In the genomic region with DNA sequence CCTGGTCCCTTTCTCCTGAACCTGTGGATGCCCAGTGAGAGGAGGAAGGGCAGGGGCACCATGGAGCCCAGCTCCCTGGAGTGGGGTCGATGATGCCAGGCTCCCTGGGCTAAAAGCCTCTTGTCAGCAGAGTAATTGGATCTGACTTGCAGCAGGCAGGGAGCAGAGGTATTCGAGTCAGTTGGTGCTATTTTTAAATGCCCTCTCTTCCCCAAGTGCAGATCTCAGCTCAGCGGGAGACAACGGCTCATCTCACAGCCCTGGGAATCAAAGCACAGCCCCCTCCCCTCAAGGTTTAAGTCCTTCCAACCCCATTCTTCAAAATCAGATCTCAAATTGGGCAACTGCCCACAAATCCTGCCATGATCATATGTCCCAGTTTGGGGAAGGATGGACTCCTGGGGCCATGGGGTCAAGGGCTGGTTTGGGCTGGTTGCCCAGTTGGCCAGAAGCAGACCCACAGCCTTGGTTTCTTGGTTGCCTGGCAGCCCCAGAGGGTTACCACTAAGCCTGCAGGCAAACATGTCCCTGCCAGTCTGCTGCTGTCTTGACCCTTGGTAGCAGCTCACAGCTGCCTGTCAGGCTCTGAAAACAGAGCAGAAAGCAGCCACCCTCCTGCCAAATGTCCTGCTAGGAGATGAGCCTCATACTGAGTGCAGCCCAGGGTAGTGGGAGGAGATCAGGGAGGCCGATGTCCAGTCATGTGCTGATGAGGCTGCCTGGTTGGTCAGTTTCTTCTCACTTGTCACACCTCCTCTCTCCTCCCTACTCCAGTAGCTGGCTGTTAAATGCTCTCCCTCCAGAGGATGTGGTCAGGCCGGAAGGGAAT, we compare ENCODE assay signal across 10 cellular contexts.
DNase-seq lines count a peak whose midpoint lies in the region; ATAC-seq and TF ChIP-seq lines count a peak whose summit lies in the region.
"Had no signal": no experiment of that assay in that cellular context is flagged by ENCODE, and none has a peak within 500 bp of the region (broad histone marks: within the 10 kb centered on the region; RNA-seq: fewer than 3 reads in every experiment).

No MANE protein-coding gene starts in this region.

- H3K36me3 ChIP-seq in HEK293 (ENCODE audit: control insufficient read depth in 2 of 2, insufficient read depth in 1 of 2, low read length in 2 of 2) (no peaks in the 10 kb centered on the region), rectal smooth muscle tissue (ENCODE audit: control insufficient read depth, insufficient read depth, low read length) (no peaks in the 10 kb centered on the region)
- H3K36me3 ChIP-seq: SJSA1 had no signal

- no peaks in the 10 kb centered on the region for H3K9me3 ChIP-seq in HEK293 (ENCODE audit: control insufficient read depth, insufficient read depth, low read depth, low read length)
- H3K9me3 ChIP-seq: SJSA1 had no signal

- H3K4me1 Mint-ChIP-seq in stimulated activated naive CD8-positive, alpha-beta T cell treated with anti-CD3 and anti-CD28 coated beads, Interleukin-15, amount 100 ng/mL, for 72 hours: peaks cover 7% of the 10 kb centered on the region

- no peak overlapping the region for H3K27ac ChIP-seq in HEK293 (ENCODE audit: extremely low read depth, low read depth, low read length)
- no peak overlapping the region for H3K27ac ChIP-seq in foreskin keratinocyte
- H3K27ac ChIP-seq in rectal smooth muscle tissue (ENCODE audit: low read depth, low read length): peak overlapping the region; percentile 71
- H3K27ac ChIP-seq: HL-60, SJSA1 had no signal

- peak; percentile 5 for ATAC-seq in foreskin keratinocyte
- no peak for ATAC-seq in stimulated activated naive CD8-positive, alpha-beta T cell treated with anti-CD3 and anti-CD28 coated beads, Interleukin-15, amount 100 ng/mL, for 72 hours
- ATAC-seq in HG03460 (IDR thresholded peaks at IDR 0.05; ENCODE audit: unreplicated experiment): no peak

- no peaks in the 10 kb centered on the region for H3K27me3 Mint-ChIP-seq in stimulated activated naive CD8-positive, alpha-beta T cell treated with anti-CD3 and anti-CD28 coated beads, Interleukin-15, amount 100 ng/mL, for 72 hours

- no peaks in the 10 kb centered on the region for H3K27me3 ChIP-seq in foreskin keratinocyte
- H3K27me3 ChIP-seq in rectal smooth muscle tissue (ENCODE audit: control insufficient read depth, insufficient read depth, low read length): peaks cover 3% of the 10 kb centered on the region
- H3K27me3 ChIP-seq: SJSA1 had no signal

- no peak overlapping the region for H3K9ac ChIP-seq in rectal smooth muscle tissue (ENCODE audit: low read length)

- no peak overlapping the region for H3K4me3 Mint-ChIP-seq in stimulated activated naive CD8-positive, alpha-beta T cell treated with anti-CD3 and anti-CD28 coated beads, Interleukin-15, amount 100 ng/mL, for 72 hours

- H3K4me3 ChIP-seq in HEK293 (ENCODE audit: low read depth, low read length) (no peak overlapping the region), rectal smooth muscle tissue (ENCODE audit: low read length) (peak overlapping the region; percentile 5)
- H3K4me3 ChIP-seq: SJSA1 had no signal

- H3K27ac Mint-ChIP-seq in stimulated activated naive CD8-positive, alpha-beta T cell treated with anti-CD3 and anti-CD28 coated beads, Interleukin-15, amount 100 ng/mL, for 72 hours: no peak overlapping the region

- TF ChIP-seq CTCF in HEK293 (tag by site-specific recombination; IDR thresholded peaks at IDR 0.05) (no peak), foreskin keratinocyte (conservative IDR thresholded peaks at IDR 0.05) (no peak)

- H3K9me3 Mint-ChIP-seq in stimulated activated naive CD8-positive, alpha-beta T cell treated with anti-CD3 and anti-CD28 coated beads, Interleukin-15, amount 100 ng/mL, for 72 hours: no peaks in the 10 kb centered on the region

- DNase-seq in NCI-H524 treated with DMSO at 0.1 percent for 48 hours (lab: John Stamatoyannopoulos, UW): peak; percentile 43
- DNase-seq in foreskin keratinocyte: no peak
- DNase-seq in amniotic stem cell (lab: John Stamatoyannopoulos, UW): no peak
- DNase-seq in stimulated activated naive CD8-positive, alpha-beta T cell treated with anti-CD3 and anti-CD28 coated beads, Interleukin-15, amount 100 ng/mL, for 72 hours: no peak
- DNase-seq in activated gamma-delta T cell treated with Interleukin-2 at 50 U/mL for 16 hours: no peak

- POLR2A ChIA-PET in HEK293 (lab: Yijun Ruan, JAX): no interaction called here

- H3K4me1 ChIP-seq in HEK293 (ENCODE audit: control insufficient read depth, insufficient read depth, low read length) (peaks cover 15% of the 10 kb centered on the region), foreskin keratinocyte (no peaks in the 10 kb centered on the region), rectal smooth muscle tissue (ENCODE audit: control insufficient read depth, insufficient read depth, low read length) (peaks cover 36% of the 10 kb centered on the region)

- CTCF ChIA-PET in HEK293 (lab: Yijun Ruan, JAX): interaction anchor here (3.1 kb wide), 1 partner anchor 131 kb away, joined by 18 read pairs; no protein-coding TSS in a partner anchor

TF ChIP-seq in HEK293, 187 proteins besides CTCF, POLR2A, EP300 and RAD21:
- TF ChIP-seq GLIS1 (tag by site-specific recombination; IDR thresholded peaks at IDR 0.05): peak; percentile 30; the same call in 1 of the 2 replicates
- TF ChIP-seq ZNF121 (tag by site-specific recombination; IDR thresholded peaks at IDR 0.05): no peak
- TF ChIP-seq FEZF1 (tag by site-specific recombination; IDR thresholded peaks at IDR 0.05): peak; percentile 68
- TF ChIP-seq PRDM1 (tag by site-specific recombination; IDR thresholded peaks at IDR 0.05): no peak
- peak; percentile 78 for TF ChIP-seq ZIC2 (tag by site-specific recombination; IDR thresholded peaks at IDR 0.05)
